22 cellular contexts compared by ENCODE assay signal in genomic region chr18:56270851-56271250, GRCh38.
DNase-seq lines count a peak whose midpoint lies in the region; ATAC-seq, FAIRE-seq and TF ChIP-seq lines count a peak whose summit lies in the region.
"Had no signal": no experiment of that assay in that cellular context is flagged by ENCODE, and none has a peak within 500 bp of the region (broad histone marks: within the 10 kb centered on the region; RNA-seq: fewer than 3 reads in every experiment).

No MANE protein-coding gene starts in this region.

- POLR2A ChIA-PET in HepG2 (lab: Yijun Ruan, JAX): no interaction called here

- in situ Hi-C loops in HepG2 (cut with HindIII; ENCODE audit: extremely low pct_ligation_motif_present, low pct_unique_long_range_greater_than_20kb) (no loop called here), transverse colon (cut with MboI; ENCODE audit: low pct_ligation_motif_present in 1 of 4, low pct_unique_long_range_greater_than_20kb in 1 of 4, low sequenced_read_pairs in 3 of 4) (no loop called here)

- FAIRE-seq in HepG2 (lab: Jason Lieb, UNC): no peak
- no peak for FAIRE-seq in HTR-8/SVneo (lab: Jason Lieb, UNC)
- FAIRE-seq: G401.6, GM12892, GM19239, H1 had no signal

- H3K27ac ChIP-seq in HepG2 (ENCODE audit: extremely low read length, insufficient read depth, low read length): no peak overlapping the region
- H3K27ac ChIP-seq in right lobe of liver: no peak overlapping the region
- H3K27ac ChIP-seq in transverse colon: no peak overlapping the region
- H3K27ac ChIP-seq: BLaER1, C4-2B, GM23248 had no signal

- TF ChIP-seq RAD21 in HepG2 (CRISPR knock-in tag; IDR thresholded peaks at IDR 0.05): no peak

- no peaks in the 10 kb centered on the region for H3K4me1 ChIP-seq in HepG2 (ENCODE audit: insufficient read depth, low read length)
- no peaks in the 10 kb centered on the region for H3K4me1 ChIP-seq in right lobe of liver
- H3K4me1 ChIP-seq in transverse colon: no peaks in the 10 kb centered on the region
- H3K4me1 ChIP-seq: Caco-2 had no signal

- TF ChIP-seq CTCF in HepG2 (CRISPR knock-in tag; IDR thresholded peaks at IDR 0.05) (no peak), right lobe of liver (IDR thresholded peaks at IDR 0.05) (no peak), transverse colon (IDR thresholded peaks at IDR 0.05) (no peak)

- no peaks in the 10 kb centered on the region for H3K27me3 ChIP-seq in HepG2 (ENCODE audit: control insufficient read depth in 1 of 2, insufficient read depth in 2 of 2, low read length in 2 of 2)
- H3K27me3 ChIP-seq in right lobe of liver: no peaks in the 10 kb centered on the region
- H3K27me3 ChIP-seq in transverse colon: no peaks in the 10 kb centered on the region
- H3K27me3 ChIP-seq: BLaER1 had no signal

- no TSS peak for BruUV-seq in HepG2 (replicated peaks; lab: Mats Ljungman, UMichigan)

- no peak overlapping the region for H3K4me2 ChIP-seq in HepG2 (ENCODE audit: low read depth, low read length)
- H3K4me2 ChIP-seq: BLaER1 had no signal

- H3K9ac ChIP-seq in HepG2 (ENCODE audit: insufficient read depth, low read depth, low read length): no peak overlapping the region
- H3K9ac ChIP-seq: BLaER1, GM23248 had no signal

- H4K20me1 ChIP-seq in HepG2 (ENCODE audit: insufficient read depth, low read length): no peaks in the 10 kb centered on the region
- H4K20me1 ChIP-seq: BLaER1 had no signal

- 84% methylated on average over 1 of the region's 1 CpG for WGBS in HepG2 (ENCODE audit: low lambda C conversion rate)
- 84% methylated on average over 1 of the region's 1 CpG for WGBS in right lobe of liver (ENCODE audit: insufficient coverage, low coverage, low lambda C conversion rate, missing lambda C conversion rate)
- WGBS in transverse colon (ENCODE audit: low coverage in 1 of 2), 2 donors: 93 to 98% methylated on average over 1 of the region's 1 CpG

- CTCF ChIA-PET in HepG2 (lab: Yijun Ruan, JAX; ENCODE audit: low intra/inter-chr PET ratio, low total read pairs): no interaction called here

- no peak overlapping the region for H2AFZ ChIP-seq in HepG2 (ENCODE audit: low read length)
- H2AFZ ChIP-seq: GM23248 had no signal

- no peak for ATAC-seq in HepG2
- no peak for ATAC-seq in right lobe of liver
- no peak for ATAC-seq in GM21529 (IDR thresholded peaks at IDR 0.05; ENCODE audit: unreplicated experiment)
- ATAC-seq: CD8-positive, alpha-beta T cell had no signal

- intact Hi-C loops in HepG2 (cut with micrococcal nuclease; ENCODE audit: unreplicated experiment) (no loop called here), right lobe of liver (cut with DNase I) (no loop called here), transverse colon (cut with DNase I; ENCODE audit: low total_unique reads) (no loop called here)

- no peaks in the 10 kb centered on the region for H3K79me2 ChIP-seq in HepG2 (ENCODE audit: insufficient read depth, low read length)

- no peak for TF ChIP-seq POLR2A in HepG2 (IDR thresholded peaks at IDR 0.05; ENCODE audit: insufficient read depth in 1 of 2, low read depth in 2 of 2, low read length in 2 of 2)
- no peak for TF ChIP-seq POLR2A in right lobe of liver (IDR thresholded peaks at IDR 0.05)
- TF ChIP-seq POLR2A in transverse colon (IDR thresholded peaks at IDR 0.05): no peak

- no peak for TF ChIP-seq EP300 in HepG2 (IDR thresholded peaks at IDR 0.05; ENCODE audit: low read depth in 2 of 2, low read length in 2 of 2)
- TF ChIP-seq EP300 in HepG2 (CRISPR knock-in tag; IDR thresholded peaks at IDR 0.05; ENCODE audit: borderline replicate concordance): no peak
- no peak for TF ChIP-seq EP300 in transverse colon (IDR thresholded peaks at IDR 0.05; ENCODE audit: low read depth)

- no peak overlapping the region for H3K4me3 ChIP-seq in HepG2 (replicated peaks in 1 of 3; ENCODE audit: insufficient read depth in 1 of 3, low read depth in 2 of 3, low read length in 3 of 3)
- no peak overlapping the region for H3K4me3 ChIP-seq in right lobe of liver
- no peak overlapping the region for H3K4me3 ChIP-seq in transverse colon
- H3K4me3 ChIP-seq: BLaER1, GM23248 had no signal

- H3K36me3 ChIP-seq in HepG2 (replicated peaks in 1 of 2; ENCODE audit: control insufficient read depth in 1 of 2, insufficient read depth in 2 of 2, low read length in 2 of 2) (no peaks in the 10 kb centered on the region), right lobe of liver (no peaks in the 10 kb centered on the region), transverse colon (no peaks in the 10 kb centered on the region)
- H3K36me3 ChIP-seq: BLaER1 had no signal

- H3K9me3 ChIP-seq in HepG2 (ENCODE audit: low read length) (peaks cover 50% of the 10 kb centered on the region), right lobe of liver (no peaks in the 10 kb centered on the region), transverse colon (no peaks in the 10 kb centered on the region)
- H3K9me3 ChIP-seq: BLaER1, Caco-2 had no signal

- DNase-seq in HepG2 (ENCODE audit: low spot score) (no peak), right lobe of liver (no peak), NCI-H446 (lab: John Stamatoyannopoulos, UW) (peak; percentile 11 to 78), cerebellar cortex (ENCODE audit: low spot score) (peak; percentile 22), transverse colon (no peak), HTR-8/SVneo (ENCODE audit: insufficient read length, low spot score) (no peak)
- DNase-seq: 8988T; Caco-2; CD4-positive, CD25-positive, alpha-beta regulatory T cell; CD8-positive, alpha-beta T cell; DMS53; DMS79 treated with DMSO at 0.1 percent for 48 hours; GM23248; H7; HCEC 1CT had no signal

TF ChIP-seq in HepG2, 621 proteins besides CTCF, POLR2A, EP300 and RAD21:
- TF ChIP-seq MAFF (IDR thresholded peaks at IDR 0.05; ENCODE audit: low read depth, low read length): peak; percentile 87
- no peak for TF ChIP-seq HHEX (CRISPR knock-in tag; IDR thresholded peaks at IDR 0.05)
- TF ChIP-seq MAFK (conservative IDR thresholded peaks at IDR 0.05 in 1 of 2, IDR thresholded peaks at IDR 0.05 in 1 of 2; ENCODE audit: low read length in 2 of 2): peak; percentile 84 to 92
- no peak for TF ChIP-seq PITX1 (CRISPR knock-in tag; IDR thresholded peaks at IDR 0.05)
- TF ChIP-seq ARNT2 (CRISPR knock-in tag; IDR thresholded peaks at IDR 0.05; ENCODE audit: low read depth): no peak

Comparison
In these comparisons a context has a peak if more than half of its experiments do, and no peak if none do; other contexts are left out.
1. DNase-seq: peak in NCI-H446 (2 of 2) and cerebellar cortex (single experiment); none in HepG2 (single experiment), right lobe of liver (0 of 3), transverse colon (single experiment) and HTR-8/SVneo (single experiment).